Comparison of ENCODE assay signal across 8 cellular contexts in genomic region chr17:42677921-42678781, GRCh38. TPM values are rescaled to one million over a fixed set of nuclear protein-coding genes. Genes with fewer than 3 reads are reported as not detected.
A peak's percentile ranks its signal among the peaks of the same experiment; 100 is the strongest.
DNase-seq lines count a peak whose midpoint lies in the region; ATAC-seq and TF ChIP-seq lines count a peak whose summit lies in the region.

No MANE protein-coding gene starts in this region.

- H3K4me3 ChIP-seq in AG04449 (ENCODE audit: low read depth, low read length) (peak overlapping the region; percentile 76), LNCaP clone FGC (ENCODE audit: low read depth, low read length) (peak overlapping the region; percentile 63)

- peaks cover 22% of the 10 kb centered on the region for H3K27me3 Mint-ChIP-seq in activated T-helper 17 cell treated with anti-CD3 and anti-CD28 coated beads, Interleukin-2, amount 50 U/mL, for 72 hours
- H3K27me3 Mint-ChIP-seq in stimulated activated naive B cell treated with anti-CD40 and anti-IgM and Interleukin-4, amounts not matched to agents 10 μg/mL and 1 μg/mL and 100 μg/mL, for 72 hours, result peaks cover 46 to 68% of the 10 kb centered on the region in 2 donors

- H3K9me3 Mint-ChIP-seq in activated T-helper 17 cell treated with anti-CD3 and anti-CD28 coated beads, Interleukin-2, amount 50 U/mL, for 72 hours, result no peaks in the 10 kb centered on the region
- peaks cover 0 to 2% of the 10 kb centered on the region in 2 donors for H3K9me3 Mint-ChIP-seq in stimulated activated naive B cell treated with anti-CD40 and anti-IgM and Interleukin-4, amounts not matched to agents 10 μg/mL and 1 μg/mL and 100 μg/mL, for 72 hours

- peaks cover 19% of the 10 kb centered on the region for H3K4me1 Mint-ChIP-seq in activated T-helper 17 cell treated with anti-CD3 and anti-CD28 coated beads, Interleukin-2, amount 50 U/mL, for 72 hours
- H3K4me1 Mint-ChIP-seq in stimulated activated naive B cell treated with anti-CD40 and anti-IgM and Interleukin-4, amounts not matched to agents 10 μg/mL and 1 μg/mL and 100 μg/mL, for 72 hours, result peaks cover 48 to 92% of the 10 kb centered on the region in 2 donors

- H3K4me3 Mint-ChIP-seq in activated T-helper 17 cell treated with anti-CD3 and anti-CD28 coated beads, Interleukin-2, amount 50 U/mL, for 72 hours, result peak overlapping the region; percentile 87
- peak overlapping the region; percentile 79 to 94 for H3K4me3 Mint-ChIP-seq in stimulated activated naive B cell treated with anti-CD40 and anti-IgM and Interleukin-4, amounts not matched to agents 10 μg/mL and 1 μg/mL and 100 μg/mL, for 72 hours

- CTCF ChIA-PET in AG04449 (lab: Yijun Ruan, JAX), result interaction anchor here (0.8 to 6.4 kb wide), 15 partner anchors 9 to 146 kb away, joined by 3 to 120 read pairs (median 5); partner anchors contain the start of genes BECN1, PSMC3IP, RETREG3 and TUBG1

- DNase-seq in AG04449 (ENCODE audit: low read depth, low spot score) (no peak), LNCaP clone FGC (ENCODE audit: low read depth) (peak; percentile 87), RKO (ENCODE audit: low spot score) (peak; percentile 95), fibroblast of gingiva (ENCODE audit: low read depth) (peak; percentile 92), myocyte (ENCODE audit: low read depth) (peak; percentile 90)
- peak; percentile 69 for DNase-seq in stimulated activated naive B cell treated with anti-CD40 and anti-IgM and Interleukin-4, amounts not matched to agents 10 μg/mL and 1 μg/mL and 100 μg/mL, for 72 hours

- no peaks in the 10 kb centered on the region for H3K36me3 Mint-ChIP-seq in activated T-helper 17 cell treated with anti-CD3 and anti-CD28 coated beads, Interleukin-2, amount 50 U/mL, for 72 hours (ENCODE audit: low read depth)
- peaks cover 2 to 3% of the 10 kb centered on the region in 2 donors for H3K36me3 Mint-ChIP-seq in stimulated activated naive B cell treated with anti-CD40 and anti-IgM and Interleukin-4, amounts not matched to agents 10 μg/mL and 1 μg/mL and 100 μg/mL, for 72 hours

- ATAC-seq in GM18907 (IDR thresholded peaks at IDR 0.05; ENCODE audit: unreplicated experiment), result peak; percentile 26
- ATAC-seq in activated T-helper 17 cell treated with anti-CD3 and anti-CD28 coated beads, Interleukin-2, amount 50 U/mL, for 72 hours (replicated peaks), result peak; percentile 43
- peak; percentile 35 to 41 for ATAC-seq in stimulated activated naive B cell treated with anti-CD40 and anti-IgM and Interleukin-4, amounts not matched to agents 10 μg/mL and 1 μg/mL and 100 μg/mL, for 72 hours (replicated peaks)

- POLR2A ChIA-PET in AG04449 (lab: Yijun Ruan, JAX), result interaction anchor here (0.6 to 1.5 kb wide), 4 partner anchors 17 to 147 kb away, joined by 3 to 7 read pairs (median 3); no protein-coding TSS in a partner anchor

- peak overlapping the region; percentile 65 for H3K27ac Mint-ChIP-seq in activated T-helper 17 cell treated with anti-CD3 and anti-CD28 coated beads, Interleukin-2, amount 50 U/mL, for 72 hours
- H3K27ac Mint-ChIP-seq in stimulated activated naive B cell treated with anti-CD40 and anti-IgM and Interleukin-4, amounts not matched to agents 10 μg/mL and 1 μg/mL and 100 μg/mL, for 72 hours, result peak overlapping the region; percentile 62

- no peak for TF ChIP-seq CTCF in AG04449 (IDR thresholded peaks at IDR 0.05; ENCODE audit: insufficient read depth, low read length, missing control alignments)
- TF ChIP-seq CTCF in LNCaP clone FGC (IDR thresholded peaks at IDR 0.05; ENCODE audit: control insufficient read depth, extremely low read depth, insufficient read depth), result no peak

RNA-seq across cellular contexts. Expression of gene PLEKHH3, which starts 1.4 kb away (rescaled TPM):
- 1 to 10 TPM in 1 of 2 donors, under 1 TPM in 1; 0.61 to 1.5 TPM for total RNA-seq in activated T-helper 17 cell treated with anti-CD3 and anti-CD28 coated beads, Interleukin-2, amount 50 U/mL, for 72 hours
- total RNA-seq in myocyte, result 49.1 and 58.6 TPM in 2 replicates
- 14.1 TPM for polyA plus RNA-seq in myocyte (2012)

RNA-seq across cellular contexts. Expression of gene CCR10, which starts 3.5 kb away (rescaled TPM):
- total RNA-seq in activated T-helper 17 cell treated with anti-CD3 and anti-CD28 coated beads, Interleukin-2, amount 50 U/mL, for 72 hours, result 1 to 10 TPM in 1 of 2 donors, under 1 TPM in 1; 0.82 to 1.1 TPM
- total RNA-seq in myocyte, result 0.53 TPM in 1 of 2 replicates, not detected in the other
- 0.59 TPM for polyA plus RNA-seq in myocyte (2012)

RNA-seq across cellular contexts. Expression of gene CNTNAP1, which starts 4.2 kb away (rescaled TPM):
- total RNA-seq in activated T-helper 17 cell treated with anti-CD3 and anti-CD28 coated beads, Interleukin-2, amount 50 U/mL, for 72 hours, result 1 to 10 TPM in 1 of 2 donors, under 1 TPM in 1; 0.61 to 2.8 TPM
- 2.6 and 3.4 TPM in 2 replicates for total RNA-seq in myocyte
- 3.2 TPM for polyA plus RNA-seq in myocyte (2012)

RNA-seq across cellular contexts. Expression of gene TUBG2, which starts 19.1 kb away (rescaled TPM):
- 10 to 100 TPM in 1 of 2 donors, 1 to 10 TPM in 1; 7.5 to 15.7 TPM for total RNA-seq in activated T-helper 17 cell treated with anti-CD3 and anti-CD28 coated beads, Interleukin-2, amount 50 U/mL, for 72 hours
- total RNA-seq in myocyte, result 16.7 and 21.3 TPM in 2 replicates
- 33.1 TPM for polyA plus RNA-seq in myocyte (2012)

Comparison
In these comparisons a context has a peak if more than half of its experiments do, and no peak if none do; other contexts are left out.
1. RNA of gene PLEKHH3, which starts 1.4 kb away (total RNA-seq): 49.1 to 58.6 TPM in myocyte; 0.61 to 1.5 TPM in activated T-helper 17 cell treated with anti-CD3 and anti-CD28 coated beads, Interleukin-2, amount 50 U/mL, for 72 hours; every median in the first group is over 10 times any median in the second.
2. Peak in every context shown above with its lines, with median percentiles within 50 percentile points of each other: ATAC-seq.